In genomic region chr14:73996731-73997107, GRCh38 we compare ENCODE assay signal across 1 cellular context.
A peak's percentile ranks its signal among the peaks of the same experiment; 100 is the strongest.
TF ChIP-seq lines count a peak whose summit lies in the region.

No MANE protein-coding gene starts in this region.

TF ChIP-seq in HepG2, 621 proteins besides CTCF, POLR2A, EP300 and RAD21 (continued from another document and continues in another):
- no peak for TF ChIP-seq DMTF1 (CRISPR knock-in tag; IDR thresholded peaks at IDR 0.05)
- no peak for TF ChIP-seq FOXK2 (IDR thresholded peaks at IDR 0.05)
- TF ChIP-seq, protein P1, sequence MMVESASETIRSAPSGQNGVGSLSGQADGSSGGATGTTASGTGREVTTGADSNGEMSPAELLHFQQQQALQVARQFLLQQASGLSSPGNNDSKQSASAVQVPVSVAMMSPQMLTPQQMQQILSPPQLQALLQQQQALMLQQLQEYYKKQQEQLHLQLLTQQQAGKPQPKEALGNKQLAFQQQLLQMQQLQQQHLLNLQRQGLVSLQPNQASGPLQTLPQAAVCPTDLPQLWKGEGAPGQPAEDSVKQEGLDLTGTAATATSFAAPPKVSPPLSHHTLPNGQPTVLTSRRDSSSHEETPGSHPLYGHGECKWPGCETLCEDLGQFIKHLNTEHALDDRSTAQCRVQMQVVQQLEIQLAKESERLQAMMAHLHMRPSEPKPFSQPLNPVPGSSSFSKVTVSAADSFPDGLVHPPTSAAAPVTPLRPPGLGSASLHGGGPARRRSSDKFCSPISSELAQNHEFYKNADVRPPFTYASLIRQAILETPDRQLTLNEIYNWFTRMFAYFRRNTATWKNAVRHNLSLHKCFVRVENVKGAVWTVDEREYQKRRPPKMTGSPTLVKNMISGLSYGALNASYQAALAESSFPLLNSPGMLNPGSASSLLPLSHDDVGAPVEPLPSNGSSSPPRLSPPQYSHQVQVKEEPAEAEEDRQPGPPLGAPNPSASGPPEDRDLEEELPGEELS (CRISPR knock-in tag; IDR thresholded peaks at IDR 0.05), result no peak; the same call in none of the 2 replicates
- no peak for TF ChIP-seq ZBTB10 (CRISPR knock-in tag; IDR thresholded peaks at IDR 0.05; ENCODE audit: borderline replicate concordance)
- no peak for TF ChIP-seq SP1 (IDR thresholded peaks at IDR 0.05)
- TF ChIP-seq SP1 (CRISPR knock-in tag; IDR thresholded peaks at IDR 0.05), result no peak
- TF ChIP-seq ZNF781 (CRISPR knock-in tag; IDR thresholded peaks at IDR 0.05; ENCODE audit: borderline replicate concordance, not compliant biosample characterization), result no peak
- TF ChIP-seq, protein P2, sequence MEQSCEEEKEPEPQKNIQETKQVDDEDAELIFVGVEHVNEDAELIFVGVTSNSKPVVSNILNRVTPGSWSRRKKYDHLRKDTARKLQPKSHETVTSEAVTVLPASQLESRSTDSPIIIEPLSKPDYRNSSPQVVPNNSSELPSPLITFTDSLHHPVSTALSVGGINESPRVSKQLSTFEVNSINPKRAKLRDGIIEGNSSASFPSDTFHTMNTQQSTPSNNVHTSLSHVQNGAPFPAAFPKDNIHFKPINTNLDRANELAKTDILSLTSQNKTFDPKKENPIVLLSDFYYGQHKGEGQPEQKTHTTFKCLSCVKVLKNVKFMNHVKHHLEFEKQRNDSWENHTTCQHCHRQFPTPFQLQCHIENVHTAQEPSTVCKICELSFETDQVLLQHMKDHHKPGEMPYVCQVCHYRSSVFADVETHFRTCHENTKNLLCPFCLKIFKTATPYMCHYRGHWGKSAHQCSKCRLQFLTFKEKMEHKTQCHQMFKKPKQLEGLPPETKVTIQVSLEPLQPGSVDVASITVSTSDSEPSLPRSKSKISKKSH (CRISPR knock-in tag; IDR thresholded peaks at IDR 0.05; ENCODE audit: borderline replicate concordance), result no peak
- TF ChIP-seq SRSF9 (IDR thresholded peaks at IDR 0.05; ENCODE audit: borderline replicate concordance, insufficient read depth, low read depth, low read length, poor library complexity, severe bottlenecking), result no peak
- TF ChIP-seq GATA4 (IDR thresholded peaks at IDR 0.05; ENCODE audit: borderline replicate concordance, low read depth), result no peak
- peak; percentile 62; the same call in 1 of the 2 replicates for TF ChIP-seq ZNF580 (CRISPR knock-in tag; IDR thresholded peaks at IDR 0.05; ENCODE audit: borderline replicate concordance, low read depth)
- no peak for TF ChIP-seq PAX8 (CRISPR knock-in tag; IDR thresholded peaks at IDR 0.05; ENCODE audit: borderline replicate concordance)
- TF ChIP-seq GPN1 (CRISPR knock-in tag; IDR thresholded peaks at IDR 0.05; ENCODE audit: borderline replicate concordance), result no peak
- 0 out of 2 replicates have a peak, but pooled peaks have one; percentile 59 for TF ChIP-seq ZNF414 (CRISPR knock-in tag; IDR thresholded peaks at IDR 0.05)
- TF ChIP-seq PRDM10 (CRISPR knock-in tag; IDR thresholded peaks at IDR 0.05; ENCODE audit: low read depth), result no peak
- TF ChIP-seq ZNF558 (CRISPR knock-in tag; IDR thresholded peaks at IDR 0.05; ENCODE audit: borderline replicate concordance), result no peak
- TF ChIP-seq TEAD3 (CRISPR knock-in tag; optimal IDR thresholded peaks at IDR 0.05; ENCODE audit: borderline replicate concordance), result peak; percentile 99
- peak; percentile 47; the same call in 1 of the 2 replicates for TF ChIP-seq ZNF441 (CRISPR knock-in tag; IDR thresholded peaks at IDR 0.05; ENCODE audit: borderline replicate concordance)
- TF ChIP-seq PBX2 (CRISPR knock-in tag; IDR thresholded peaks at IDR 0.05), result no peak
- TF ChIP-seq ZNF432 (CRISPR knock-in tag; IDR thresholded peaks at IDR 0.05; ENCODE audit: borderline replicate concordance), result no peak
- TF ChIP-seq ZNF772 (CRISPR knock-in tag; IDR thresholded peaks at IDR 0.05), result peak; percentile 74; the same call in 1 of the 2 replicates
- TF ChIP-seq, protein P3, sequence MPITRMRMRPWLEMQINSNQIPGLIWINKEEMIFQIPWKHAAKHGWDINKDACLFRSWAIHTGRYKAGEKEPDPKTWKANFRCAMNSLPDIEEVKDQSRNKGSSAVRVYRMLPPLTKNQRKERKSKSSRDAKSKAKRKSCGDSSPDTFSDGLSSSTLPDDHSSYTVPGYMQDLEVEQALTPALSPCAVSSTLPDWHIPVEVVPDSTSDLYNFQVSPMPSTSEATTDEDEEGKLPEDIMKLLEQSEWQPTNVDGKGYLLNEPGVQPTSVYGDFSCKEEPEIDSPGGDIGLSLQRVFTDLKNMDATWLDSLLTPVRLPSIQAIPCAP (CRISPR knock-in tag; IDR thresholded peaks at IDR 0.05; ENCODE audit: low read depth), result no peak
- TF ChIP-seq RNF2 (conservative IDR thresholded peaks at IDR 0.05; ENCODE audit: low read depth), result no peak
- TF ChIP-seq SRF (IDR thresholded peaks at IDR 0.05; ENCODE audit: low read depth, low read length), result no peak
- no peak for TF ChIP-seq MLXIP (CRISPR knock-in tag; IDR thresholded peaks at IDR 0.05; ENCODE audit: borderline replicate concordance)
- no peak for TF ChIP-seq NONO (IDR thresholded peaks at IDR 0.05)
- no peak; the same call in 1 of the 2 replicates for TF ChIP-seq NONO (CRISPR knock-in tag; conservative IDR thresholded peaks at IDR 0.05)
- TF ChIP-seq ZNF773 (CRISPR knock-in tag; IDR thresholded peaks at IDR 0.05; ENCODE audit: borderline replicate concordance), result no peak
- no peak for TF ChIP-seq DZIP1 (CRISPR knock-in tag; IDR thresholded peaks at IDR 0.05)
- TF ChIP-seq ZNF674 (CRISPR knock-in tag; IDR thresholded peaks at IDR 0.05; ENCODE audit: low read depth), result no peak
- TF ChIP-seq ZBTB7B (CRISPR knock-in tag; IDR thresholded peaks at IDR 0.05), result peak; percentile 69; the same call in 1 of the 2 replicates
